In genomic region chr6:157322792-157323113, GRCh38 we compare ENCODE assay signal across 8 cellular contexts. TPM values are rescaled to one million over a fixed set of nuclear protein-coding genes. Genes with fewer than 3 reads are reported as not detected.
A peak's percentile ranks its signal among the peaks of the same experiment; 100 is the strongest.
DNase-seq lines count a peak whose midpoint lies in the region; ATAC-seq and TF ChIP-seq lines count a peak whose summit lies in the region.

No MANE protein-coding gene starts in this region.

- H3K27ac ChIP-seq in layer of hippocampus (ENCODE audit: low read depth, low read length) (peak overlapping the region; percentile 89), suprapubic skin (peak overlapping the region; percentile 93)

- H3K4me1 ChIP-seq in adipocyte (ENCODE audit: control insufficient read depth, insufficient read depth, low read length) (peaks cover 9% of the 10 kb centered on the region), suprapubic skin (peaks cover 26% of the 10 kb centered on the region)

- TF ChIP-seq POLR2A in suprapubic skin (IDR thresholded peaks at IDR 0.05): no peak

- in situ Hi-C loops in ACHN (cut with HindIII; ENCODE audit: low pct_ligation_motif_present, low pct_unique_long_range_greater_than_20kb, low sequenced_read_pairs): no loop called here

- peaks cover 6% of the 10 kb centered on the region for H3K36me3 Mint-ChIP-seq in T-helper 1 cell treated with Interleukin-12 subunit alpha and Interleukin-12 subunit beta and Interleukin-4 antibody, amounts not matched to agents 30 μg/mL and 1 μg/mL, for 36 hours (ENCODE audit: low read depth)

- H3K27ac Mint-ChIP-seq in T-helper 1 cell treated with Interleukin-12 subunit alpha and Interleukin-12 subunit beta and Interleukin-4 antibody, amounts not matched to agents 30 μg/mL and 1 μg/mL, for 36 hours: peak overlapping the region; percentile 89

- H3K9ac ChIP-seq in adipocyte (ENCODE audit: low read length): peak overlapping the region; percentile 94

- WGBS in suprapubic skin: 2% methylated on average over 12 of the region's 12 CpGs

- peak overlapping the region; percentile 98 for H3K4me3 Mint-ChIP-seq in T-helper 1 cell treated with Interleukin-12 subunit alpha and Interleukin-12 subunit beta and Interleukin-4 antibody, amounts not matched to agents 30 μg/mL and 1 μg/mL, for 36 hours

- peaks cover 15% of the 10 kb centered on the region for H3K27me3 Mint-ChIP-seq in T-helper 1 cell treated with Interleukin-12 subunit alpha and Interleukin-12 subunit beta and Interleukin-4 antibody, amounts not matched to agents 30 μg/mL and 1 μg/mL, for 36 hours (ENCODE audit: low read depth)

- H3K4me3 ChIP-seq in adipocyte (ENCODE audit: low read length): peak overlapping the region; percentile 97
- H3K4me3 ChIP-seq in suprapubic skin: peak overlapping the region; percentile 92

- peaks cover 28% of the 10 kb centered on the region for H3K4me1 Mint-ChIP-seq in T-helper 1 cell treated with Interleukin-12 subunit alpha and Interleukin-12 subunit beta and Interleukin-4 antibody, amounts not matched to agents 30 μg/mL and 1 μg/mL, for 36 hours (ENCODE audit: low read depth)

- TF ChIP-seq EP300 in suprapubic skin (IDR thresholded peaks at IDR 0.05): no peak

- H3K27me3 ChIP-seq in adipocyte (replicated peaks; ENCODE audit: control insufficient read depth, insufficient read depth, low read length): no peaks in the 10 kb centered on the region
- H3K27me3 ChIP-seq in layer of hippocampus (ENCODE audit: control insufficient read depth, insufficient read depth, low read length): no peaks in the 10 kb centered on the region
- H3K27me3 ChIP-seq in suprapubic skin: no peaks in the 10 kb centered on the region

- H3K36me3 ChIP-seq in adipocyte (ENCODE audit: control insufficient read depth, insufficient read depth, low read length, severe bottlenecking) (peaks cover 12% of the 10 kb centered on the region), suprapubic skin (peaks cover 15% of the 10 kb centered on the region)

- DNase-seq in T-helper 1 cell (no peak), adipocyte (ENCODE audit: low read depth) (no peak), suprapubic skin (ENCODE audit: low spot score in 2 of 2) (no peak), ACHN (no peak), NCI-H2196 treated with DMSO at 0.1 percent for 48 hours (lab: John Stamatoyannopoulos, UW; ENCODE audit: unreplicated experiment) (no peak)

- H3K9me3 ChIP-seq in adipocyte (ENCODE audit: control insufficient read depth, low read length) (no peaks in the 10 kb centered on the region), suprapubic skin (no peaks in the 10 kb centered on the region)

- no peak for TF ChIP-seq CTCF in suprapubic skin (IDR thresholded peaks at IDR 0.05)

- no peak for ATAC-seq in GM21737 (IDR thresholded peaks at IDR 0.05; ENCODE audit: unreplicated experiment)

- no peaks in the 10 kb centered on the region for H3K9me3 Mint-ChIP-seq in T-helper 1 cell treated with Interleukin-12 subunit alpha and Interleukin-12 subunit beta and Interleukin-4 antibody, amounts not matched to agents 30 μg/mL and 1 μg/mL, for 36 hours

RNA-seq across cellular contexts. Expression of gene TMEM242, which starts 0.6 kb away (rescaled TPM):
- 1 to 10 TPM; 3.9 to 5.7 (median 4.6) TPM for total RNA-seq in suprapubic skin

RNA-seq across cellular contexts. Expression of gene ZDHHC14, which starts 58.2 kb away (rescaled TPM):
- 1 to 10 TPM; 4.3 to 9.9 (median 7.7) TPM for total RNA-seq in suprapubic skin
